Comparison of ENCODE assay signal across 8 cellular contexts in genomic region chr1:61083799-61084385, GRCh38. TPM values are rescaled to one million over a fixed set of nuclear protein-coding genes. Genes with fewer than 3 reads are reported as not detected.
DNase-seq lines count a peak whose midpoint lies in the region; ATAC-seq, FAIRE-seq and TF ChIP-seq lines count a peak whose summit lies in the region.

No MANE protein-coding gene starts in this region.

- H3K9me3 Mint-ChIP-seq in CD14-positive monocyte, result peaks cover 0 to 3% (median 0%) of the 10 kb centered on the region in 7 donors
- peaks cover 4% of the 10 kb centered on the region for H3K9me3 Mint-ChIP-seq in neural progenitor cell

- H3K4me3 Mint-ChIP-seq in CD14-positive monocyte (peak overlapping the region; percentile 93 to 97), neural progenitor cell (peak overlapping the region; percentile 95)

- H3K4me1 ChIP-seq in OCI-LY7 (ENCODE audit: insufficient read depth, low read length, poor library complexity, severe bottlenecking) (peaks cover 34% of the 10 kb centered on the region), endothelial cell of umbilical vein (ENCODE audit: control insufficient read depth, extremely low read depth, insufficient read depth, low read length) (peaks cover 45% of the 10 kb centered on the region), neural progenitor cell (peaks cover 10% of the 10 kb centered on the region)

- BruUV-seq in OCI-LY7 (replicated peaks; lab: Mats Ljungman, UMichigan) (no TSS peak), endothelial cell of umbilical vein (replicated peaks; lab: Mats Ljungman, UMichigan) (no TSS peak)

- H3K36me3 Mint-ChIP-seq in CD14-positive monocyte (peaks cover 14 to 16% of the 10 kb centered on the region in 2 donors), neural progenitor cell (peaks cover 17% of the 10 kb centered on the region)

- H3K4me1 Mint-ChIP-seq in CD14-positive monocyte, result peaks cover 48% of the 10 kb centered on the region
- peaks cover 34% of the 10 kb centered on the region for H3K4me1 Mint-ChIP-seq in neural progenitor cell

- H3K9ac ChIP-seq in endothelial cell of umbilical vein (replicated peaks; ENCODE audit: extremely low read depth, insufficient read depth, low read length), result peak overlapping the region; percentile 87
- no peak overlapping the region for H3K9ac ChIP-seq in neural progenitor cell

- H3K79me2 ChIP-seq in OCI-LY7 (ENCODE audit: insufficient read depth, low read depth, low read length) (no peaks in the 10 kb centered on the region; the same call in 1 of the 2 replicates), endothelial cell of umbilical vein (ENCODE audit: control insufficient read depth, insufficient read depth, low read length) (peaks cover 52% of the 10 kb centered on the region), neural progenitor cell (ENCODE audit: low read depth) (no peaks in the 10 kb centered on the region)

- H3K27ac ChIP-seq in OCI-LY7 (ENCODE audit: low read depth, low read length, poor library complexity, severe bottlenecking) (no peak overlapping the region), endothelial cell of umbilical vein (ENCODE audit: insufficient read depth, low read depth, low read length) (peak overlapping the region; percentile 60), neural progenitor cell (no peak overlapping the region)

- TF ChIP-seq CTCF in CD14-positive monocyte (IDR thresholded peaks at IDR 0.05), result no peak
- no peak for TF ChIP-seq CTCF in OCI-LY7 (conservative IDR thresholded peaks at IDR 0.05; ENCODE audit: low read length)
- TF ChIP-seq CTCF in endothelial cell of umbilical vein (IDR thresholded peaks at IDR 0.05; ENCODE audit: extremely low read depth in 1 of 2, insufficient read depth in 1 of 2, low read depth in 1 of 2, low read length in 2 of 2), result no peak
- no peak for TF ChIP-seq CTCF in neural progenitor cell (IDR thresholded peaks at IDR 0.05)

- dilution Hi-C loops in endothelial cell of umbilical vein (cut with MboI; ENCODE audit: extremely low pct_ligation_motif_present, low sequenced_read_pairs), result no loop called here

- peak overlapping the region; percentile 98 for H3K4me2 ChIP-seq in OCI-LY7 (ENCODE audit: low read length)
- peak overlapping the region; percentile 98 for H3K4me2 ChIP-seq in endothelial cell of umbilical vein (ENCODE audit: insufficient read depth, low read length)
- H3K4me2 ChIP-seq in neural progenitor cell, result peak overlapping the region; percentile 96

- ATAC-seq in HG02885 (IDR thresholded peaks at IDR 0.05; ENCODE audit: poor library complexity, unreplicated experiment) (no peak), HG02798 (IDR thresholded peaks at IDR 0.05; ENCODE audit: poor library complexity, unreplicated experiment) (no peak)

- H3K9me1 ChIP-seq in endothelial cell of umbilical vein (replicated peaks; ENCODE audit: control insufficient read depth, extremely low read depth, insufficient read depth, low read length), result no peaks in the 10 kb centered on the region

- H3F3A ChIP-seq in neural progenitor cell (ENCODE audit: low read depth), result peaks cover 40% of the 10 kb centered on the region

- H3K36me3 ChIP-seq in OCI-LY7 (ENCODE audit: insufficient read depth, low read length), result peaks cover 6% of the 10 kb centered on the region; the same call in 1 of the 2 replicates
- H3K36me3 ChIP-seq in endothelial cell of umbilical vein (ENCODE audit: control insufficient read depth in 2 of 2, extremely low read depth in 1 of 2, insufficient read depth in 2 of 2, low read length in 2 of 2), result peaks cover 3 to 5% of the 10 kb centered on the region in 2 experiments
- no peaks in the 10 kb centered on the region for H3K36me3 ChIP-seq in neural progenitor cell

- DNase-seq in CD14-positive monocyte (ENCODE audit: low spot score) (no peak), OCI-LY7 (ENCODE audit: low spot score) (no peak), endothelial cell of umbilical vein (ENCODE audit: low read depth, low spot score) (peak; percentile 67), neural progenitor cell (ENCODE audit: low spot score) (no peak), UCSD-AML1 (lab: John Stamatoyannopoulos, UW; ENCODE audit: unreplicated experiment) (no peak)
- no peak for DNase-seq in stimulated activated CD4-positive, alpha-beta T cell treated with anti-CD3 and anti-CD28 coated beads, Interleukin-15, amount 100 ng/mL, for 24 hours

- H3K27me3 Mint-ChIP-seq in CD14-positive monocyte (ENCODE audit: low read depth in 3 of 3) (peaks cover 7 to 18% (median 10%) of the 10 kb centered on the region in 3 donors), neural progenitor cell (ENCODE audit: insufficient read depth, low read depth) (peaks cover 42% of the 10 kb centered on the region)

- intact Hi-C loops in CD14-positive monocyte (cut with micrococcal nuclease), result loop anchor here in 1 of 2 donors (5.0 kb wide), 1 partner anchor 37 kb away; no protein-coding TSS in a partner anchor
- intact Hi-C loops in OCI-LY7 (cut with micrococcal nuclease; ENCODE audit: unreplicated experiment), result loop anchor here (10.0 kb wide), 1 partner anchor 1601 kb away; the partner anchor contains the start of gene DOCK7
- intact Hi-C loops in endothelial cell of umbilical vein (cut with micrococcal nuclease), result loop anchor here (1.0 to 5.0 kb wide), 2 partner anchors 233 to 768 kb away; no protein-coding TSS in a partner anchor

- no peak for TF ChIP-seq POLR2A in endothelial cell of umbilical vein (IDR thresholded peaks at IDR 0.05; ENCODE audit: low read depth, low read length)

- H3K4me3 ChIP-seq in OCI-LY7 (ENCODE audit: low read depth, low read length, poor library complexity, severe bottlenecking), result peak overlapping the region; percentile 83
- H3K4me3 ChIP-seq in endothelial cell of umbilical vein (replicated peaks in 1 of 3; ENCODE audit: insufficient read depth in 1 of 3, low read depth in 1 of 3, low read length in 3 of 3), result peak overlapping the region; percentile 72 to 94 (median 91)
- H3K4me3 ChIP-seq in neural progenitor cell, result peak overlapping the region; percentile 64

- FAIRE-seq in endothelial cell of umbilical vein (lab: Jason Lieb, UNC), result no peak

- POLR2A ChIA-PET in OCI-LY7 (lab: Charles Lee) (no interaction called here), endothelial cell of umbilical vein (lab: Charles Lee) (interaction anchor here (0.8 kb wide), 1 partner anchor 73 kb away, joined by 7 read pairs; no protein-coding TSS in a partner anchor)

- H2AFZ ChIP-seq in OCI-LY7 (ENCODE audit: low read length) (no peak overlapping the region), endothelial cell of umbilical vein (ENCODE audit: low read depth, low read length) (peak overlapping the region; percentile 87), neural progenitor cell (replicated peaks) (peak overlapping the region; percentile 77)

- CTCF ChIA-PET in OCI-LY7 (lab: Charles Lee; ENCODE audit: unreplicated experiment), result no interaction called here
- CTCF ChIA-PET in endothelial cell of umbilical vein (lab: Charles Lee), result interaction anchor here (2.7 kb wide), 1 partner anchor 34 kb away, joined by 9 read pairs; no protein-coding TSS in a partner anchor

- H3K27me3 ChIP-seq in endothelial cell of umbilical vein (ENCODE audit: control insufficient read depth in 2 of 2, insufficient read depth in 2 of 2, low read length in 2 of 2) (no peaks in the 10 kb centered on the region), neural progenitor cell (peaks cover 80% of the 10 kb centered on the region)

- H3K27ac Mint-ChIP-seq in CD14-positive monocyte, result peak overlapping the region in 2 of 7 donors; percentile 65 to 82
- H3K27ac Mint-ChIP-seq in neural progenitor cell, result peak overlapping the region; percentile 90

- H4K20me1 ChIP-seq in OCI-LY7 (ENCODE audit: insufficient read depth, low read length) (peaks cover 21% of the 10 kb centered on the region; the same call in 1 of the 2 replicates), endothelial cell of umbilical vein (replicated peaks; ENCODE audit: control insufficient read depth, extremely low read depth, insufficient read depth, low read length) (peaks cover 4% of the 10 kb centered on the region), neural progenitor cell (ENCODE audit: low read depth) (peaks cover 38% of the 10 kb centered on the region)

- H3K9me3 ChIP-seq in OCI-LY7 (ENCODE audit: low read length) (no peaks in the 10 kb centered on the region), endothelial cell of umbilical vein (replicated peaks; ENCODE audit: control insufficient read depth, insufficient read depth, low read length) (no peaks in the 10 kb centered on the region), neural progenitor cell (ENCODE audit: low read depth) (no peaks in the 10 kb centered on the region)

- no peaks in the 10 kb centered on the region for H3K9me2 ChIP-seq in OCI-LY7 (ENCODE audit: insufficient read depth, low read length)

TF ChIP-seq in endothelial cell of umbilical vein, 7 proteins besides CTCF, POLR2A, EP300 and RAD21:
- TF ChIP-seq EZH2 (IDR thresholded peaks at IDR 0.05; ENCODE audit: borderline replicate concordance, low read depth, low read length, severe bottlenecking) (no peak), JUN (IDR thresholded peaks at IDR 0.05; ENCODE audit: borderline replicate concordance, insufficient read depth, insufficient read length, low read depth) (no peak), GATA2 (IDR thresholded peaks at IDR 0.05; ENCODE audit: insufficient read depth, insufficient read length, low read depth, low read length) (no peak), MAX (IDR thresholded peaks at IDR 0.05; ENCODE audit: insufficient read depth, insufficient read length) (no peak), MYC (IDR thresholded peaks at IDR 0.05; ENCODE audit: low read depth, low read length) (no peak), FOS (IDR thresholded peaks at IDR 0.05; ENCODE audit: borderline replicate concordance, insufficient read depth, low read length) (no peak), POLR2AphosphoS5 (IDR thresholded peaks at IDR 0.05; ENCODE audit: insufficient read depth, low read depth, low read length) (no peak)
TF ChIP-seq in endothelial cell of umbilical vein: peak in this region for 0.

RNA-seq across cellular contexts. Expression of gene NFIA, which starts 1.5 kb away (rescaled TPM):
- polyA plus RNA-seq in CD14-positive monocyte (1 to 10 TPM; 1.4 to 5.3 TPM), endothelial cell of umbilical vein (25.5 and 31.2 TPM in 2 replicates)
- total RNA-seq in OCI-LY7 (2014; rRNA removed; shearing (Covaris generic)), result 2.8 and 7.8 TPM in 2 replicates
- total RNA-seq in OCI-LY7 (2022) (16.4 and 18.8 TPM in 2 replicates), endothelial cell of umbilical vein (41.3 and 47.0 TPM in 2 replicates), neural progenitor cell (ENCODE audit: low replicate concordance) (1.7 and 5.3 TPM in 2 replicates)
- 15.5 and 15.8 TPM in 2 replicates for polyA plus RNA-seq in endothelial cell of umbilical vein (2011; cell fraction: cytosol; rRNA removed)
- 23.4 and 25.6 TPM in 2 replicates for polyA plus RNA-seq in endothelial cell of umbilical vein (2011; cell fraction: nucleus; rRNA removed)
- polyA plus RNA-seq in endothelial cell of umbilical vein (2012), result 11.7 and 12.9 TPM in 2 replicates
- 85.6 and 92.4 TPM in 2 replicates for polyA minus RNA-seq in endothelial cell of umbilical vein
- 32.8 TPM for polyA minus RNA-seq in endothelial cell of umbilical vein (2011; cell fraction: cytosol; rRNA and poly(A)+ RNA removed)
- polyA minus RNA-seq in endothelial cell of umbilical vein (2011; cell fraction: nucleus; rRNA and poly(A)+ RNA removed), result 103 and 113 TPM in 2 replicates
